Comparison of ENCODE assay signal across 13 cellular contexts in genomic region chr3:101036213-101036618, GRCh38. TPM values are rescaled to one million over a fixed set of nuclear protein-coding genes. Genes with fewer than 3 reads are reported as not detected.
DNase-seq lines count a peak whose midpoint lies in the region; ATAC-seq, FAIRE-seq and TF ChIP-seq lines count a peak whose summit lies in the region.
"Had no signal": no experiment of that assay in that cellular context is flagged by ENCODE, and none has a peak within 500 bp of the region (broad histone marks: within the 10 kb centered on the region; RNA-seq: fewer than 3 reads in every experiment).

No MANE protein-coding gene starts in this region.

- H3K9ac ChIP-seq in endothelial cell of umbilical vein (replicated peaks; ENCODE audit: extremely low read depth, insufficient read depth, low read length): peak overlapping the region; percentile 60

- H3K4me3 Mint-ChIP-seq in CD4-positive, alpha-beta memory T cell: no peak overlapping the region

- BruUV-seq in endothelial cell of umbilical vein (replicated peaks; lab: Mats Ljungman, UMichigan): no TSS peak

- no peaks in the 10 kb centered on the region for H3K79me2 ChIP-seq in endothelial cell of umbilical vein (ENCODE audit: control insufficient read depth, insufficient read depth, low read length)

- POLR2A ChIA-PET in endothelial cell of umbilical vein (lab: Charles Lee): no interaction called here
- POLR2A ChIA-PET in CD4-positive, alpha-beta memory T cell (lab: Charles Lee; ENCODE audit: partially characterized antibody): no interaction called here

- 20 to 34% (median 22%) methylated on average over 1 of the region's 1 CpG for WGBS in stomach, 5 donors

- peaks cover 18% of the 10 kb centered on the region for H3K4me1 ChIP-seq in endothelial cell of umbilical vein (ENCODE audit: control insufficient read depth, extremely low read depth, insufficient read depth, low read length)
- H3K4me1 ChIP-seq in stomach: peaks cover 0 to 5% (median 2%) of the 10 kb centered on the region in 4 donors
- no peaks in the 10 kb centered on the region for H3K4me1 ChIP-seq in CD4-positive, alpha-beta memory T cell (ENCODE audit: insufficient read depth, low read length)

- dilution Hi-C loops in endothelial cell of umbilical vein (cut with MboI; ENCODE audit: extremely low pct_ligation_motif_present, low sequenced_read_pairs): no loop called here

- TF ChIP-seq CTCF in AG09319 (IDR thresholded peaks at IDR 0.05; ENCODE audit: low read depth, low read length) (no peak), endothelial cell of umbilical vein (IDR thresholded peaks at IDR 0.05; ENCODE audit: extremely low read depth in 1 of 2, insufficient read depth in 1 of 2, low read depth in 1 of 2, low read length in 2 of 2) (no peak), stomach (IDR thresholded peaks at IDR 0.05) (no peak)

- H3K9me1 ChIP-seq in endothelial cell of umbilical vein (replicated peaks; ENCODE audit: control insufficient read depth, extremely low read depth, insufficient read depth, low read length): no peaks in the 10 kb centered on the region

- peak overlapping the region; percentile 18 for H3K4me2 ChIP-seq in endothelial cell of umbilical vein (ENCODE audit: insufficient read depth, low read length)

- H3K27ac Mint-ChIP-seq in CD4-positive, alpha-beta memory T cell: no peak overlapping the region
- H3K27ac Mint-ChIP-seq: naive B cell had no signal

- no peak for ATAC-seq in HG03108 (IDR thresholded peaks at IDR 0.05; ENCODE audit: unreplicated experiment)

- peak overlapping the region; percentile 65 for H2AFZ ChIP-seq in endothelial cell of umbilical vein (ENCODE audit: low read depth, low read length)

- H3K27ac ChIP-seq in endothelial cell of umbilical vein (ENCODE audit: insufficient read depth, low read depth, low read length) (peak overlapping the region; percentile 79), stomach (peak overlapping the region in 1 of 5 donors; percentile 3)
- no peak overlapping the region for H3K27ac ChIP-seq in CD4-positive, alpha-beta memory T cell (ENCODE audit: low read depth, low read length)
- H3K27ac ChIP-seq: VCaP had no signal

- H3K27me3 ChIP-seq in MG63 (no peaks in the 10 kb centered on the region), endothelial cell of umbilical vein (ENCODE audit: control insufficient read depth in 2 of 2, insufficient read depth in 2 of 2, low read length in 2 of 2) (no peaks in the 10 kb centered on the region), stomach (no peaks in the 10 kb centered on the region)
- H3K27me3 ChIP-seq in CD4-positive, alpha-beta memory T cell (ENCODE audit: insufficient read depth, low read length): no peaks in the 10 kb centered on the region

- TF ChIP-seq EP300 in stomach (IDR thresholded peaks at IDR 0.05): no peak

- peak; percentile 75 for DNase-seq in AG09319 (ENCODE audit: extremely low read depth, low read depth)
- peak; percentile 85 for DNase-seq in MG63
- DNase-seq in endothelial cell of umbilical vein (ENCODE audit: low read depth, low spot score): peak; percentile 84
- peak; percentile 94 for DNase-seq in myocyte (ENCODE audit: low read depth)
- no peak for DNase-seq in NCI-H1930 (lab: John Stamatoyannopoulos, UW)
- DNase-seq in stomach: no peak
- no peak for DNase-seq in CD4-positive, alpha-beta memory T cell
- DNase-seq: central memory CD4-positive, alpha-beta T cell; DMS79; MM.1S; naive B cell had no signal

- no peaks in the 10 kb centered on the region for H3K4me1 Mint-ChIP-seq in CD4-positive, alpha-beta memory T cell
- H3K4me1 Mint-ChIP-seq: naive B cell had no signal

- H3K9me3 Mint-ChIP-seq in CD4-positive, alpha-beta memory T cell: peaks cover 0 to 10% (median 1%) of the 10 kb centered on the region in 8 donors

- H3K36me3 ChIP-seq in MG63 (peaks cover 18% of the 10 kb centered on the region), endothelial cell of umbilical vein (ENCODE audit: control insufficient read depth in 2 of 2, extremely low read depth in 1 of 2, insufficient read depth in 2 of 2, low read length in 2 of 2) (no peaks in the 10 kb centered on the region), stomach (no peaks in the 10 kb centered on the region)
- H3K36me3 ChIP-seq in CD4-positive, alpha-beta memory T cell (ENCODE audit: insufficient read depth, low read length): no peaks in the 10 kb centered on the region

- no peaks in the 10 kb centered on the region for H3K36me3 Mint-ChIP-seq in CD4-positive, alpha-beta memory T cell
- H3K36me3 Mint-ChIP-seq: naive B cell had no signal

- TF ChIP-seq POLR2A in endothelial cell of umbilical vein (IDR thresholded peaks at IDR 0.05; ENCODE audit: low read depth, low read length) (peak; percentile 52), stomach (IDR thresholded peaks at IDR 0.05) (no peak)

- CTCF ChIA-PET in endothelial cell of umbilical vein (lab: Charles Lee): interaction anchor here (0.7 to 1.4 kb wide), 6 partner anchors 10 to 160 kb away, joined by 3 to 15 read pairs (median 4); no protein-coding TSS in a partner anchor
- CTCF ChIA-PET in CD4-positive, alpha-beta memory T cell (lab: Charles Lee; ENCODE audit: partially characterized antibody): no interaction called here

- H3K9me3 ChIP-seq in MG63 (peaks cover 24% of the 10 kb centered on the region), endothelial cell of umbilical vein (replicated peaks; ENCODE audit: control insufficient read depth, insufficient read depth, low read length) (no peaks in the 10 kb centered on the region), stomach (peaks cover 0 to 6% (median 0%) of the 10 kb centered on the region in 4 donors)
- H3K9me3 ChIP-seq in CD4-positive, alpha-beta memory T cell (ENCODE audit: control insufficient read depth in 1 of 2, low read length in 2 of 2): no peaks in the 10 kb centered on the region

- H4K20me1 ChIP-seq in endothelial cell of umbilical vein (replicated peaks; ENCODE audit: control insufficient read depth, extremely low read depth, insufficient read depth, low read length): no peaks in the 10 kb centered on the region

- peaks cover 2 to 5% of the 10 kb centered on the region in 2 donors for H3K27me3 Mint-ChIP-seq in CD4-positive, alpha-beta memory T cell
- H3K27me3 Mint-ChIP-seq: naive B cell had no signal

- peak; percentile 91 for FAIRE-seq in endothelial cell of umbilical vein (lab: Jason Lieb, UNC)

- intact Hi-C loops in endothelial cell of umbilical vein (cut with micrococcal nuclease) (loop anchor here (1.0 to 2.0 kb wide), 3 partner anchors 36 to 136 kb away; partner anchors contain the start of gene ABI3BP), stomach (cut with DNase I; ENCODE audit: low total_unique reads) (no loop called here)
- intact Hi-C loops in CD4-positive, alpha-beta memory T cell (cut with micrococcal nuclease): no loop called here

- H3K4me3 ChIP-seq in MG63 (no peak overlapping the region), endothelial cell of umbilical vein (replicated peaks in 1 of 3; ENCODE audit: insufficient read depth in 1 of 3, low read depth in 1 of 3, low read length in 3 of 3) (no peak overlapping the region), stomach (no peak overlapping the region)
- H3K4me3 ChIP-seq in CD4-positive, alpha-beta memory T cell (ENCODE audit: low read length in 2 of 2): no peak overlapping the region

TF ChIP-seq in endothelial cell of umbilical vein, 7 proteins besides CTCF, POLR2A, EP300 and RAD21:
- no peak for TF ChIP-seq MYC (IDR thresholded peaks at IDR 0.05; ENCODE audit: low read depth, low read length)
- peak; percentile 52 for TF ChIP-seq POLR2AphosphoS5 (IDR thresholded peaks at IDR 0.05; ENCODE audit: insufficient read depth, low read depth, low read length)
- TF ChIP-seq GATA2 (IDR thresholded peaks at IDR 0.05; ENCODE audit: insufficient read depth, insufficient read length, low read depth, low read length): peak; percentile 25
- TF ChIP-seq FOS (IDR thresholded peaks at IDR 0.05; ENCODE audit: borderline replicate concordance, insufficient read depth, low read length): peak; percentile 87

RNA-seq across cellular contexts. Expression of gene ABI3BP, which starts 43.0 kb away (rescaled TPM):
- 1.1 and 2.1 TPM in 2 replicates for total RNA-seq in MG63 (2014; rRNA removed; shearing (Covaris generic); ENCODE audit: low replicate concordance)
- total RNA-seq in endothelial cell of umbilical vein (55.9 and 78.1 TPM in 2 replicates), myocyte (76.1 and 97.0 TPM in 2 replicates), stomach (100 to 1,000 TPM in 2 of 5 donors, 10 to 100 TPM in 2, 1 to 10 TPM in 1; 5.5 to 252 (median 97.7) TPM)
- polyA plus RNA-seq in endothelial cell of umbilical vein (75.1 and 106 TPM in 2 replicates), stomach (10 to 100 TPM in 1 of 3 donors, 1 to 10 TPM in 2; 1.5 to 13.4 (median 2.6) TPM)
- polyA plus RNA-seq in endothelial cell of umbilical vein (2011; cell fraction: cytosol; rRNA removed): 103 and 109 TPM in 2 replicates
- 274 and 317 TPM in 2 replicates for polyA plus RNA-seq in endothelial cell of umbilical vein (2011; cell fraction: nucleus; rRNA removed)
- polyA plus RNA-seq in endothelial cell of umbilical vein (2012): 74.0 and 198 TPM in 2 replicates
- polyA minus RNA-seq in endothelial cell of umbilical vein: 76.3 and 96.3 TPM in 2 replicates
- polyA minus RNA-seq in endothelial cell of umbilical vein (2011; cell fraction: cytosol; rRNA and poly(A)+ RNA removed): not detected
- polyA minus RNA-seq in endothelial cell of umbilical vein (2011; cell fraction: nucleus; rRNA and poly(A)+ RNA removed): 212 and 226 TPM in 2 replicates
- polyA plus RNA-seq in myocyte (2012): 421 TPM
- total RNA-seq in CD4-positive, alpha-beta memory T cell: not detected
- polyA plus RNA-seq in CD4-positive, alpha-beta memory T cell: not detected

Comparison
In these comparisons a context has a peak if more than half of its experiments do, and no peak if none do; other contexts are left out.
1. DNase-seq: peak in AG09319 (single experiment), MG63 (single experiment), endothelial cell of umbilical vein (single experiment) and myocyte (single experiment); none in NCI-H1930 (0 of 2), stomach (single experiment) and CD4-positive, alpha-beta memory T cell (0 of 5).